ENCODE assay signal across 8 cellular contexts in the genomic region with DNA sequence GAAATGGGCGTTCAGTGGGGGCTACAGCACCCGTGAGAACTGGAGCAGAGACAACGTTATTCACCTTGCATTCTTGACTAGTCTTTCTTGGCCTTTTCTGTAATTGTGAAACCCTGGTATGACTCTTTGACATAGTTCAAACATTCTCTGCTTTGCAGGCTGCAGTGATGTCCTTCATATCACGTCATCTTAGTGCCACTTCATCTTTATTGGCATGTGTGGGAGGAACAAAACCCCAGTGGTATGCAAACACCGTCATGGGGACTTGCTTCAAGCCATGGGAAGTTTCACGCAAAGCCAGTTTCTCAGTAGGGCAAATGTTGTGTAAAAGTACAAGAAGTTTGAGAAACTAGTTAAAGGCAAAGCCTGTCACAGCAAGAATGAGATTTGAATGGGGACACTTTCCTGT. TPM values are rescaled to one million over a fixed set of nuclear protein-coding genes. Genes with fewer than 3 reads are reported as not detected.
A peak's percentile ranks its signal among the peaks of the same experiment; 100 is the strongest.
DNase-seq lines count a peak whose midpoint lies in the region; ATAC-seq and TF ChIP-seq lines count a peak whose summit lies in the region.

No MANE protein-coding gene starts in this region.

- TF ChIP-seq CTCF in GM13977 (IDR thresholded peaks at IDR 0.05; ENCODE audit: extremely low read depth, insufficient read depth, missing control alignments), result no peak

- ATAC-seq in GM21619 (IDR thresholded peaks at IDR 0.05; ENCODE audit: unreplicated experiment), result peak; percentile 94

- peak; percentile 74 for DNase-seq in GM13977 (ENCODE audit: low spot score)
- DNase-seq in M059J (ENCODE audit: low read depth), result peak; percentile 48
- DNase-seq in fibroblast of peridontal ligament (ENCODE audit: extremely low read depth), result peak; percentile 76
- no peak for DNase-seq in activated gamma-delta T cell (lab: John Stamatoyannopoulos, UW)
- DNase-seq in SKM-1 (lab: John Stamatoyannopoulos, UW; ENCODE audit: unreplicated experiment), result no peak
- no peak for DNase-seq in globus pallidus (ENCODE audit: low spot score)
- no peak for DNase-seq in anterior cingulate cortex (lab: John Stamatoyannopoulos, UW)

- in situ Hi-C loops in GM13977 (cut with MboI; ENCODE audit: low pct_unique_long_range_greater_than_20kb, low sequenced_read_pairs, unreplicated experiment), result no loop called here

RNA-seq across cellular contexts. Expression of a gene that starts 20.2 kb away (rescaled TPM):
- total RNA-seq in M059J (2014; rRNA removed; shearing (Covaris generic)), result 11.1 and 13.3 TPM in 2 replicates

RNA-seq across cellular contexts. Expression of a gene that starts 28.8 kb away (rescaled TPM):
- 22.9 and 37.3 TPM in 2 replicates for total RNA-seq in M059J (2014; rRNA removed; shearing (Covaris generic))

Comparison
In these comparisons a context has a peak if more than half of its experiments do, and no peak if none do; other contexts are left out.
1. DNase-seq: peak in GM13977 (single experiment), M059J (single experiment) and fibroblast of peridontal ligament (single experiment); none in activated gamma-delta T cell (single experiment), SKM-1 (single experiment), globus pallidus (single experiment) and anterior cingulate cortex (0 of 58).